11 cellular contexts compared by ENCODE assay signal in the genomic region with DNA sequence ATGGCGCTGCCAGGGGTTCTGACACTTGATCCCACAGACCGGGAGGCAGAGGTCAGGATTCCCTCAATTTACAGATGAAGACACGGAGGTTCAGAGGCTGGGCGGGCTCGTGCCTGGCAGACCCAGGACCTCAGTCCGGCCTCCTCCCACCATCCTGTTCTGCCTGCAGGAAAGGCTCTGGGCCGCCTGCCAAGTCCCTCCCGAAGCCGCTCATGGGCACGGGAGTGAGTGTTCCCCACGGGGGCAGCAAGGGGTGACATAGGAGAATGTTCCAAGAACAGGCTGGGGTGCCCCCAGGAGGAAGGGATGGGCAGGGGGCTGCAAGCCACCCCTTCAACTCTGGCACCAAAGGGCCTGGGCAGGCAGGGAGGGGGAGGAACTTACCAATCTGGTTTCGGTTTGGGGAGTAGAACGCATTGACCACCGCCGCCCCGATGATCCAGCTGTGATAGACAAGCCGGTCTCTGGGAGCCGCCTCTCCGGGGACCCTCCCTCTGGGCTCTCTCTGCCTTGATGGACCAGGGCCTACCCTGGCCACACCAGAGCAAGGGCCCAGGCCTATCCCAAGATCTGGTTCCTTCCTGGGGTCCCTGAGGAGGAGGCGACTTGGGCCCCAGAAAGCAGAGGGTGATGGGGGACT. TPM values are rescaled to one million over a fixed set of nuclear protein-coding genes. Genes with fewer than 3 reads are reported as not detected.
DNase-seq lines count a peak whose midpoint lies in the region; ATAC-seq and TF ChIP-seq lines count a peak whose summit lies in the region.
"Had no signal": no experiment of that assay in that cellular context is flagged by ENCODE, and none has a peak within 500 bp of the region (broad histone marks: within the 10 kb centered on the region; RNA-seq: fewer than 3 reads in every experiment).

No MANE protein-coding gene starts in this region.

- H3K27ac Mint-ChIP-seq in endodermal cell: no peak overlapping the region
- H3K27ac Mint-ChIP-seq: nephron progenitor cell had no signal

- peaks cover 19% of the 10 kb centered on the region for H3K9me3 Mint-ChIP-seq in endodermal cell

- H3K4me2 ChIP-seq in skeletal muscle satellite cell (ENCODE audit: low read length): peak overlapping the region; percentile 82

- H3K36me3 ChIP-seq in skeletal muscle satellite cell (ENCODE audit: insufficient read depth, low read length) (peaks cover 9% of the 10 kb centered on the region), endodermal cell (ENCODE audit: control insufficient read depth, insufficient read depth, low read length) (no peaks in the 10 kb centered on the region)
- H3K36me3 ChIP-seq: HAP-1 had no signal

- H3K9ac ChIP-seq in skeletal muscle satellite cell (ENCODE audit: low read depth, low read length) (peak overlapping the region; percentile 21), endodermal cell (ENCODE audit: extremely low read depth, low read length, poor library complexity, severe bottlenecking) (no peak overlapping the region)

- H3K27ac ChIP-seq in endodermal cell (ENCODE audit: low read depth, low read length): no peak overlapping the region
- H3K27ac ChIP-seq: 22Rv1 had no signal

- H3K4me3 ChIP-seq in skeletal muscle satellite cell (ENCODE audit: low read length) (peak overlapping the region; percentile 61), endodermal cell (ENCODE audit: low read length) (no peak overlapping the region)
- H3K4me3 ChIP-seq: HAP-1 had no signal

- DNase-seq in DMS 273 (lab: John Stamatoyannopoulos, UW; ENCODE audit: unreplicated experiment) (peak; percentile 61), DMS 273 treated with DMSO at 0.1 percent for 48 hours (lab: John Stamatoyannopoulos, UW) (no peak), left cardiac atrium (peak; percentile 82), midbrain (lab: John Stamatoyannopoulos, UW) (no peak), NCI-H1048 (lab: John Stamatoyannopoulos, UW) (no peak), endodermal cell (no peak)
- DNase-seq: nephron progenitor cell had no signal

- intact Hi-C loops in left cardiac atrium (cut with DNase I): no loop called here

- H3K36me3 Mint-ChIP-seq in endodermal cell (ENCODE audit: low read depth): peaks cover 15% of the 10 kb centered on the region

- WGBS in endodermal cell (ENCODE audit: insufficient coverage in 1 of 2, insufficient read length in 1 of 2), 2 experiments: 88 to 99% methylated on average over 11 to 20 of the region's 20 CpGs

- H3K27me3 Mint-ChIP-seq in endodermal cell (ENCODE audit: insufficient read depth): peaks cover 2% of the 10 kb centered on the region

- ATAC-seq in SK-N-SH treated with all-trans-retinoic acid at 6 μM for 48 hours (peak; percentile 59), left cardiac atrium (peak; percentile 53 to 60)

- peaks cover 8% of the 10 kb centered on the region for H3K4me1 ChIP-seq in skeletal muscle satellite cell (ENCODE audit: control insufficient read depth, insufficient read depth, low read length)
- H3K4me1 ChIP-seq in endodermal cell (ENCODE audit: control insufficient read depth, insufficient read depth, low read length): no peaks in the 10 kb centered on the region
- H3K4me1 ChIP-seq: HAP-1 had no signal

- no peak overlapping the region for H3K4me3 Mint-ChIP-seq in endodermal cell
- H3K4me3 Mint-ChIP-seq: nephron progenitor cell had no signal

- peaks cover 2% of the 10 kb centered on the region for H3K4me1 Mint-ChIP-seq in endodermal cell

- H3K27me3 ChIP-seq in skeletal muscle satellite cell (ENCODE audit: control insufficient read depth, insufficient read depth, low read length): no peaks in the 10 kb centered on the region
- no peaks in the 10 kb centered on the region for H3K27me3 ChIP-seq in endodermal cell (ENCODE audit: control insufficient read depth, insufficient read depth, low read length, poor library complexity, severe bottlenecking)

- no peaks in the 10 kb centered on the region for H3K9me3 ChIP-seq in skeletal muscle satellite cell (replicated peaks; ENCODE audit: low read length)
- H3K9me3 ChIP-seq in endodermal cell (ENCODE audit: control insufficient read depth, low read length): no peaks in the 10 kb centered on the region
- H3K9me3 ChIP-seq: HAP-1 had no signal

- no peak for TF ChIP-seq CTCF in endodermal cell (conservative IDR thresholded peaks at IDR 0.05)

TF ChIP-seq in SK-N-SH treated with all-trans-retinoic acid at 6 μM for 48 hours, 23 proteins besides CTCF, POLR2A, EP300 and RAD21:
- TF ChIP-seq ISL1 (CRISPR knock-in tag; IDR thresholded peaks at IDR 0.05): no peak
- no peak for TF ChIP-seq GLIS3 (CRISPR knock-in tag; IDR thresholded peaks at IDR 0.05)
- no peak for TF ChIP-seq POU6F1 (CRISPR knock-in tag; IDR thresholded peaks at IDR 0.05; ENCODE audit: borderline replicate concordance, low read depth)
- TF ChIP-seq CREB5 (CRISPR knock-in tag; IDR thresholded peaks at IDR 0.05; ENCODE audit: low read depth): no peak
- TF ChIP-seq CSDC2 (CRISPR knock-in tag; IDR thresholded peaks at IDR 0.05): no peak
- no peak for TF ChIP-seq SNAI2 (CRISPR knock-in tag; IDR thresholded peaks at IDR 0.05)
- no peak for TF ChIP-seq RARB (CRISPR knock-in tag; IDR thresholded peaks at IDR 0.05)
- no peak for TF ChIP-seq ESRRG (CRISPR knock-in tag; IDR thresholded peaks at IDR 0.05)
- TF ChIP-seq ZFP3 (CRISPR knock-in tag; IDR thresholded peaks at IDR 0.05): no peak
- no peak for TF ChIP-seq ZNF565 (CRISPR knock-in tag; conservative IDR thresholded peaks at IDR 0.05; ENCODE audit: low read depth)
- no peak for TF ChIP-seq ZC3H10 (CRISPR knock-in tag; IDR thresholded peaks at IDR 0.05)
- TF ChIP-seq ARNTL (CRISPR knock-in tag; IDR thresholded peaks at IDR 0.05; ENCODE audit: borderline replicate concordance, low read depth): no peak
- TF ChIP-seq, protein P1, sequence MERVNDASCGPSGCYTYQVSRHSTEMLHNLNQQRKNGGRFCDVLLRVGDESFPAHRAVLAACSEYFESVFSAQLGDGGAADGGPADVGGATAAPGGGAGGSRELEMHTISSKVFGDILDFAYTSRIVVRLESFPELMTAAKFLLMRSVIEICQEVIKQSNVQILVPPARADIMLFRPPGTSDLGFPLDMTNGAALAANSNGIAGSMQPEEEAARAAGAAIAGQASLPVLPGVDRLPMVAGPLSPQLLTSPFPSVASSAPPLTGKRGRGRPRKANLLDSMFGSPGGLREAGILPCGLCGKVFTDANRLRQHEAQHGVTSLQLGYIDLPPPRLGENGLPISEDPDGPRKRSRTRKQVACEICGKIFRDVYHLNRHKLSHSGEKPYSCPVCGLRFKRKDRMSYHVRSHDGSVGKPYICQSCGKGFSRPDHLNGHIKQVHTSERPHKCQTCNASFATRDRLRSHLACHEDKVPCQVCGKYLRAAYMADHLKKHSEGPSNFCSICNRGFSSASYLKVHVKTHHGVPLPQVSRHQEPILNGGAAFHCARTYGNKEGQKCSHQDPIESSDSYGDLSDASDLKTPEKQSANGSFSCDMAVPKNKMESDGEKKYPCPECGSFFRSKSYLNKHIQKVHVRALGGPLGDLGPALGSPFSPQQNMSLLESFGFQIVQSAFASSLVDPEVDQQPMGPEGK (CRISPR knock-in tag; IDR thresholded peaks at IDR 0.05; ENCODE audit: borderline replicate concordance): no peak
TF ChIP-seq in SK-N-SH treated with all-trans-retinoic acid at 6 μM for 48 hours: peak in this region for 0.

RNA-seq across cellular contexts. Expression of gene PRXL2B, which starts 7.5 kb away (rescaled TPM):
- total RNA-seq in left cardiac atrium: 10 to 100 TPM; 10.8 to 14.1 TPM
- total RNA-seq in skeletal muscle satellite cell (2012; rRNA removed): 13.4 and 15.9 TPM in 2 replicates
- total RNA-seq in endodermal cell: 10 to 100 TPM; 33.4 to 34.4 TPM
- 33.4 TPM for polyA plus RNA-seq in endodermal cell (2013, experiment 1 of 2)
- polyA plus RNA-seq in endodermal cell (2013, experiment 2 of 2): 29.0 TPM

RNA-seq across cellular contexts. Expression of gene TNFRSF14, which starts 38.0 kb away (rescaled TPM):
- total RNA-seq in left cardiac atrium (10 to 100 TPM; 21.6 to 22.6 TPM), endodermal cell (under 1 TPM; 0.29 to 0.46 TPM)
- 5.0 and 8.4 TPM in 2 replicates for total RNA-seq in skeletal muscle satellite cell (2012; rRNA removed)
- polyA plus RNA-seq in endodermal cell (2013, experiment 1 of 2): 1.1 TPM
- polyA plus RNA-seq in endodermal cell (2013, experiment 2 of 2): 0.95 TPM

RNA-seq across cellular contexts. Expression of gene MMEL1, which starts 38.7 kb away (rescaled TPM):
- under 1 TPM; 0.47 to 0.68 TPM for total RNA-seq in left cardiac atrium
- total RNA-seq in skeletal muscle satellite cell (2012; rRNA removed): not detected in 2 replicates
- total RNA-seq in endodermal cell: under 1 TPM in 1 of 2 donors, not detected in 1; 0.42 TPM
- 3.1 TPM for polyA plus RNA-seq in endodermal cell (2013, experiment 1 of 2)
- polyA plus RNA-seq in endodermal cell (2013, experiment 2 of 2): 0.79 TPM

Comparison
In these comparisons a context has a peak if more than half of its experiments do, and no peak if none do; other contexts are left out.
1. DNase-seq: peak in DMS 273 (single experiment) and left cardiac atrium (single experiment); none in DMS 273 treated with DMSO at 0.1 percent for 48 hours (single experiment), midbrain (single experiment), NCI-H1048 (single experiment) and endodermal cell (single experiment).
2. RNA of gene TNFRSF14, which starts 38.0 kb away (total RNA-seq): 21.6 to 22.6 TPM in left cardiac atrium; 0.29 to 0.46 TPM in endodermal cell; every median in the first group is over 10 times any median in the second.